ENCODE assay signal across 8 cellular contexts in genomic region chr22:29765905-29766631, GRCh38. TPM values are rescaled to one million over a fixed set of nuclear protein-coding genes. Genes with fewer than 3 reads are reported as not detected.
DNase-seq lines count a peak whose midpoint lies in the region; ATAC-seq and TF ChIP-seq lines count a peak whose summit lies in the region.

No MANE protein-coding gene starts in this region.

- ATAC-seq in heart right ventricle: peak in 4 of 8 donors; percentile 0 to 8 (median 5)
- ATAC-seq in HG03565 (IDR thresholded peaks at IDR 0.05; ENCODE audit: unreplicated experiment): peak; percentile 2
- ATAC-seq in activated CD8-positive, alpha-beta T cell treated with anti-CD3 and anti-CD28 coated beads for 36 hours: peak; percentile 12
- peak; percentile 11 for ATAC-seq in foreskin keratinocyte
- peak in 1 of 2 donors; percentile 3 for ATAC-seq in gastrocnemius medialis

- H3K27me3 ChIP-seq in heart right ventricle (no peaks in the 10 kb centered on the region), foreskin keratinocyte (no peaks in the 10 kb centered on the region), gastrocnemius medialis (no peaks in the 10 kb centered on the region)

- peaks cover 6 to 43% (median 31%) of the 10 kb centered on the region in 9 donors for H3K4me1 ChIP-seq in heart right ventricle
- no peaks in the 10 kb centered on the region for H3K4me1 ChIP-seq in foreskin keratinocyte
- H3K4me1 ChIP-seq in gastrocnemius medialis: peaks cover 41 to 47% of the 10 kb centered on the region in 2 donors

- H3K27ac ChIP-seq in heart right ventricle: peak overlapping the region in 9 of 10 donors; percentile 89 to 97 (median 94)
- H3K27ac ChIP-seq in foreskin keratinocyte: peak overlapping the region; percentile 60
- peak overlapping the region; percentile 94 to 95 (median 95) for H3K27ac ChIP-seq in gastrocnemius medialis

- peak overlapping the region; percentile 97 for H3K27ac Mint-ChIP-seq in activated CD8-positive, alpha-beta T cell treated with anti-CD3 and anti-CD28 coated beads for 36 hours

- intact Hi-C loops in heart right ventricle (cut with DNase I): loop anchor here in 4 of 10 donors (5.0 to 10.0 kb wide), 5 partner anchors 61 to 241 kb away; partner anchors contain the start of genes ASCC2 (in 1 of the 4) and NF2 (in 1 of the 4)
- intact Hi-C loops in cardiac septum (cut with DNase I): loop anchor here (5.0 kb wide), 2 partner anchors 214 to 236 kb away; partner anchors contain the start of gene THOC5
- intact Hi-C loops in activated CD8-positive, alpha-beta T cell treated with anti-CD3 and anti-CD28 coated beads for 36 hours (cut with micrococcal nuclease): no loop called here
- intact Hi-C loops in gastrocnemius medialis (cut with DNase I; ENCODE audit: low total_unique reads): loop anchor here (2.0 to 5.0 kb wide), 4 partner anchors 33 to 239 kb away; partner anchors contain the start of genes ASCC2 and MTMR3

- TF ChIP-seq CTCF in heart right ventricle (IDR thresholded peaks at IDR 0.05) (no peak), foreskin keratinocyte (conservative IDR thresholded peaks at IDR 0.05) (no peak), gastrocnemius medialis (IDR thresholded peaks at IDR 0.05 in 4 of 5, conservative IDR thresholded peaks at IDR 0.05 in 1 of 5) (no peak)
- no peak for TF ChIP-seq CTCF in activated CD8-positive, alpha-beta T cell treated with anti-CD3 and anti-CD28 coated beads for 36 hours (IDR thresholded peaks at IDR 0.05)

- 54 to 58% methylated on average over 15 of the region's 15 CpGs for WGBS in heart right ventricle, 2 donors

- DNase-seq in heart right ventricle (no peak), cardiac septum (ENCODE audit: low spot score) (no peak), foreskin keratinocyte (no peak), gastrocnemius medialis (no peak), putamen (ENCODE audit: low spot score) (no peak), ureter (ENCODE audit: low spot score) (no peak)
- peak; percentile 64 for DNase-seq in activated CD8-positive, alpha-beta T cell treated with anti-CD3 and anti-CD28 coated beads for 36 hours

- no peaks in the 10 kb centered on the region for H3K27me3 Mint-ChIP-seq in activated CD8-positive, alpha-beta T cell treated with anti-CD3 and anti-CD28 coated beads for 36 hours

- peaks cover 31% of the 10 kb centered on the region for H3K36me3 Mint-ChIP-seq in activated CD8-positive, alpha-beta T cell treated with anti-CD3 and anti-CD28 coated beads for 36 hours (ENCODE audit: low read depth)

- no peaks in the 10 kb centered on the region for H3K9me3 Mint-ChIP-seq in activated CD8-positive, alpha-beta T cell treated with anti-CD3 and anti-CD28 coated beads for 36 hours

- in situ Hi-C loops in gastrocnemius medialis (cut with MboI; ENCODE audit: low sequenced_read_pairs in 4 of 4): loop anchor here in 1 of 4 donors (10.0 kb wide), 1 partner anchor 239 kb away; no protein-coding TSS in a partner anchor

- H3K36me3 ChIP-seq in heart right ventricle (peaks cover 0 to 27% (median 14%) of the 10 kb centered on the region in 9 donors), gastrocnemius medialis (peaks cover 0 to 21% of the 10 kb centered on the region in 2 donors)

- peaks cover 30% of the 10 kb centered on the region for H3K4me1 Mint-ChIP-seq in activated CD8-positive, alpha-beta T cell treated with anti-CD3 and anti-CD28 coated beads for 36 hours (ENCODE audit: low read depth)

- POLR2A ChIA-PET in activated CD8-positive, alpha-beta T cell treated with anti-CD3 and anti-CD28 coated beads for 36 hours (lab: Charles Lee): interaction anchor here (0.6 to 1.3 kb wide), 3 partner anchors 11 to 165 kb away, joined by 3 to 4 read pairs (median 4); no protein-coding TSS in a partner anchor

- H3K9me3 ChIP-seq in heart right ventricle (no peaks in the 10 kb centered on the region), gastrocnemius medialis (no peaks in the 10 kb centered on the region)

- no peak for TF ChIP-seq POLR2A in gastrocnemius medialis (IDR thresholded peaks at IDR 0.05)

- peak overlapping the region; percentile 54 to 97 (median 86) for H3K4me3 ChIP-seq in heart right ventricle
- peak overlapping the region; percentile 84 to 96 (median 88) for H3K4me3 ChIP-seq in gastrocnemius medialis

- H3K4me3 Mint-ChIP-seq in activated CD8-positive, alpha-beta T cell treated with anti-CD3 and anti-CD28 coated beads for 36 hours: peak overlapping the region; percentile 99

- CTCF ChIA-PET in activated CD8-positive, alpha-beta T cell treated with anti-CD3 and anti-CD28 coated beads for 36 hours (lab: Charles Lee): interaction anchor here (0.6 to 1.5 kb wide), 8 partner anchors 42 to 1646 kb away, joined by 3 to 5 read pairs (median 4); no protein-coding TSS in a partner anchor

RNA-seq across cellular contexts. Expression of gene ZMAT5, which starts 0.7 kb away (rescaled TPM):
- total RNA-seq in heart right ventricle (10 to 100 TPM; 15.1 to 23.9 (median 19.3) TPM), cardiac septum (17.1 TPM), foreskin keratinocyte (14.8 and 15.5 TPM in 2 replicates), gastrocnemius medialis (10 to 100 TPM; 23.8 to 38.6 (median 33.8) TPM), ureter (21.8 TPM)
- polyA plus RNA-seq in heart right ventricle (10 to 100 TPM; 37.6 to 46.7 TPM), foreskin keratinocyte (23.2 and 23.9 TPM in 2 replicates)
- total RNA-seq in activated CD8-positive, alpha-beta T cell treated with anti-CD3 and anti-CD28 coated beads for 36 hours: 10 to 100 TPM; 18.5 to 18.7 TPM

RNA-seq across cellular contexts. Expression of gene UQCR10, which starts 1.1 kb away (rescaled TPM):
- total RNA-seq in heart right ventricle (100 to 1,000 TPM; 296 to 412 (median 358) TPM), cardiac septum (271 TPM), foreskin keratinocyte (157 TPM in 2 replicates), gastrocnemius medialis (100 to 1,000 TPM; 119 to 261 (median 179) TPM), ureter (104 TPM)
- polyA plus RNA-seq in heart right ventricle (100 to 1,000 TPM; 614 to 963 TPM), foreskin keratinocyte (229 and 238 TPM in 2 replicates)
- 100 to 1,000 TPM in 1 of 2 experiments, 10 to 100 TPM in 1; 92.4 to 105 TPM for total RNA-seq in activated CD8-positive, alpha-beta T cell treated with anti-CD3 and anti-CD28 coated beads for 36 hours

RNA-seq across cellular contexts. Expression of gene CABP7, which starts 46.3 kb away (rescaled TPM):
- not detected for total RNA-seq in heart right ventricle
- under 1 TPM; 0.07 to 0.15 TPM for polyA plus RNA-seq in heart right ventricle
- total RNA-seq in cardiac septum: not detected
- total RNA-seq in activated CD8-positive, alpha-beta T cell treated with anti-CD3 and anti-CD28 coated beads for 36 hours: under 1 TPM in 1 of 2 experiments, not detected in 1; 0.09 TPM
- total RNA-seq in foreskin keratinocyte: not detected in 2 replicates
- polyA plus RNA-seq in foreskin keratinocyte: 0.01 TPM in 1 of 2 replicates, not detected in the other
- not detected for total RNA-seq in gastrocnemius medialis
- total RNA-seq in ureter: not detected
